In the genomic region with DNA sequence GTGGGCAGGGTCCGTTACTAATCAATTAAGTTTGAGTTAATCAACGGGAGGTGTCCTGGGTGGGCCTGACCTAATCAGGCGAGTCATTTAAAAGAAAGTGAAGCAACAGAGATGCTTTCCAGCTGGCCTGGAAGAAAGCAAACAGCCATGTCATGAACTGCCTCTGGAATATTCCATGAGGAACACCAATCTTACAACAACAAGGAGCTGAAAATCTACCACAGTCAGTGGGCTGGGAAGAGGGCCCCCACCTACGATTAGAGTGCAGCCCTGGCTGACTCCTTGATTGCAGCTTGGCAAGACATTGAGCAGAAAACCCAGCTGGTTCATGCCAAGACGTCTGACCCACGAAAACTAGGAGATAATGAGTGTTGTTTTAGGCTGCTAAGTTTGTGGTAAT, we compare ENCODE assay signal across 26 cellular contexts. TPM values are rescaled to one million over a fixed set of nuclear protein-coding genes. Genes with fewer than 3 reads are reported as not detected.
A peak's percentile ranks its signal among the peaks of the same experiment; 100 is the strongest.
DNase-seq lines count a peak whose midpoint lies in the region; ATAC-seq, FAIRE-seq and TF ChIP-seq lines count a peak whose summit lies in the region.
"Had no signal": no experiment of that assay in that cellular context is flagged by ENCODE, and none has a peak within 500 bp of the region (broad histone marks: within the 10 kb centered on the region; RNA-seq: fewer than 3 reads in every experiment).

No MANE protein-coding gene starts in this region.

- H3K4me1 ChIP-seq in adrenal gland (replicated peaks in 1 of 2) (no peaks in the 10 kb centered on the region), H1 (replicated peaks in 1 of 4; ENCODE audit: control insufficient read depth in 3 of 4, insufficient read depth in 4 of 4, low read length in 3 of 4) (no peaks in the 10 kb centered on the region), right atrium auricular region (no peaks in the 10 kb centered on the region), foreskin keratinocyte (peaks cover 3% of the 10 kb centered on the region)
- H3K4me1 ChIP-seq: esophagus muscularis mucosa, upper lobe of right lung had no signal

- intact Hi-C loops in adrenal gland (cut with DNase I) (no loop called here), sciatic nerve (cut with DNase I) (no loop called here)

- H3K9me3 ChIP-seq in adrenal gland (replicated peaks in 1 of 3): no peaks in the 10 kb centered on the region
- H3K9me3 ChIP-seq in H1 (ENCODE audit: insufficient read depth in 2 of 2, low read depth in 1 of 2, low read length in 1 of 2): peaks cover 14 to 23% of the 10 kb centered on the region in 2 experiments; a peak in 3 of 4 replicates
- H3K9me3 ChIP-seq in right atrium auricular region: peaks cover 0 to 10% of the 10 kb centered on the region in 2 donors
- H3K9me3 ChIP-seq: esophagus muscularis mucosa, upper lobe of right lung had no signal

- no peak overlapping the region for H3K27ac Mint-ChIP-seq in endothelial cell (ENCODE audit: unreplicated experiment)
- H3K27ac Mint-ChIP-seq: activated naive CD4-positive, alpha-beta T cell treated with anti-CD3 and anti-CD28 coated beads for 36 hours; nephron progenitor cell; T-helper 1 cell treated with Interleukin-12 subunit alpha and Interleukin-12 subunit beta and Interleukin-4 antibody, amounts not matched to agents 30 μg/mL and 1 μg/mL, for 36 hours had no signal

- no peaks in the 10 kb centered on the region for H3K79me2 ChIP-seq in H1 (ENCODE audit: control insufficient read depth in 1 of 2, insufficient read depth in 2 of 2, low read length in 2 of 2)

- H3K9ac ChIP-seq in H1 (replicated peaks in 1 of 4; ENCODE audit: extremely low read depth in 1 of 4, low read depth in 3 of 4, low read length in 3 of 4): no peak overlapping the region
- H3K9ac ChIP-seq: SK-N-SH had no signal

- H4K8ac ChIP-seq in H1 (ENCODE audit: extremely low read depth, insufficient read depth, low read length): no peak overlapping the region

- H2BK15ac ChIP-seq in H1 (ENCODE audit: low read length): no peak overlapping the region

- no peak overlapping the region for H3K4me3 ChIP-seq in adrenal gland
- no peak overlapping the region for H3K4me3 ChIP-seq in H1 (ENCODE audit: extremely low read depth in 1 of 4, insufficient read depth in 2 of 4, low read depth in 3 of 4, low read length in 4 of 4)
- H3K4me3 ChIP-seq in right atrium auricular region: no peak overlapping the region
- H3K4me3 ChIP-seq: cardiac muscle cell, esophagus muscularis mucosa, upper lobe of right lung had no signal

- no peak overlapping the region for H3K23ac ChIP-seq in H1 (ENCODE audit: insufficient read length)

- H3K79me1 ChIP-seq in H1 (ENCODE audit: low read depth, low read length): no peaks in the 10 kb centered on the region

- H3K27me3 Mint-ChIP-seq in endothelial cell (ENCODE audit: unreplicated experiment): peaks cover 2% of the 10 kb centered on the region

- H3K4me3 Mint-ChIP-seq in endothelial cell (ENCODE audit: unreplicated experiment): no peak overlapping the region
- H3K4me3 Mint-ChIP-seq: activated naive CD4-positive, alpha-beta T cell treated with anti-CD3 and anti-CD28 coated beads for 36 hours; nephron progenitor cell; T-helper 1 cell treated with Interleukin-12 subunit alpha and Interleukin-12 subunit beta and Interleukin-4 antibody, amounts not matched to agents 30 μg/mL and 1 μg/mL, for 36 hours had no signal

- DNase-seq in adrenal gland (peak in 5 of 7 donors; percentile 37 to 73 (median 49)), H1 (ENCODE audit: low read depth in 1 of 2, low spot score in 2 of 2) (no peak), right atrium auricular region (ENCODE audit: low spot score) (peak; percentile 93), sciatic nerve (ENCODE audit: low spot score) (no peak), NCI-H187 treated with DMSO at 0.1 percent for 48 hours (lab: John Stamatoyannopoulos, UW) (no peak), foreskin keratinocyte (no peak), endothelial cell (ENCODE audit: low spot score) (no peak), COR-L47 (lab: John Stamatoyannopoulos, UW) (no peak)
- DNase-seq: activated CD4-positive, alpha-beta T cell treated with anti-CD3 and anti-CD28 coated beads, Interleukin-2, amount 50 U/mL, for 4 hours; activated naive CD4-positive, alpha-beta T cell treated with anti-CD3 and anti-CD28 coated beads for 36 hours; amniotic stem cell; DMS53; islet precursor cell; NCI-H1417 treated with DMSO at 0.1 percent for 48 hours; NCI-H446; NCI-H82; nephron progenitor cell; RPMI8226; SK-N-SH; upper lobe of right lung had no signal

- H4K91ac ChIP-seq in H1 (replicated peaks; ENCODE audit: insufficient read length, low read length): no peak overlapping the region

- H3K36me3 Mint-ChIP-seq in endothelial cell (ENCODE audit: low read depth, unreplicated experiment): peaks cover 12% of the 10 kb centered on the region

- peak overlapping the region in 1 of 5 donors; percentile 35 for H3K27ac ChIP-seq in adrenal gland
- H3K27ac ChIP-seq in H1 (ENCODE audit: low read depth, low read length): no peak overlapping the region
- peak overlapping the region; percentile 4 to 32 for H3K27ac ChIP-seq in right atrium auricular region
- H3K27ac ChIP-seq in foreskin keratinocyte: no peak overlapping the region
- H3K27ac ChIP-seq: cardiac muscle cell, esophagus muscularis mucosa, upper lobe of right lung had no signal

- CTCF ChIA-PET in H1 (lab: Charles Lee; ENCODE audit: partially characterized antibody): interaction anchor here (0.6 to 1.6 kb wide), 2 partner anchors 9 to 11 kb away, joined by 3 read pairs; no protein-coding TSS in a partner anchor

- H2BK20ac ChIP-seq in H1 (ENCODE audit: low read length): no peak overlapping the region

- no peaks in the 10 kb centered on the region for H3K27me3 ChIP-seq in adrenal gland
- no peaks in the 10 kb centered on the region for H3K27me3 ChIP-seq in H1 (replicated peaks in 1 of 4; ENCODE audit: control insufficient read depth in 3 of 4, extremely low read depth in 1 of 4, insufficient read depth in 3 of 4, low read length in 3 of 4)
- H3K27me3 ChIP-seq in right atrium auricular region: no peaks in the 10 kb centered on the region
- H3K27me3 ChIP-seq in foreskin keratinocyte: no peaks in the 10 kb centered on the region
- H3K27me3 ChIP-seq: cardiac muscle cell, esophagus muscularis mucosa, upper lobe of right lung had no signal

- no peak overlapping the region for H2BK12ac ChIP-seq in H1 (ENCODE audit: low read depth, low read length)

- H3K4me2 ChIP-seq in H1 (ENCODE audit: insufficient read depth in 1 of 2, low read depth in 2 of 2, low read length in 2 of 2): no peak overlapping the region
- H3K4me2 ChIP-seq: SK-N-SH had no signal

- H4K20me1 ChIP-seq in H1 (replicated peaks in 1 of 2; ENCODE audit: control insufficient read depth in 1 of 2, insufficient read depth in 2 of 2, low read length in 2 of 2): no peaks in the 10 kb centered on the region

- no peak overlapping the region for H4K5ac ChIP-seq in H1 (ENCODE audit: insufficient read length, low read depth, low read length)

- H3K56ac ChIP-seq in H1 (replicated peaks; ENCODE audit: insufficient read length, low read depth, low read length): no peak overlapping the region

- no peaks in the 10 kb centered on the region for H3K36me3 ChIP-seq in adrenal gland (replicated peaks in 1 of 2)
- H3K36me3 ChIP-seq in H1 (ENCODE audit: control insufficient read depth in 2 of 4, insufficient read depth in 4 of 4, low read length in 3 of 4): no peaks in the 10 kb centered on the region
- no peaks in the 10 kb centered on the region for H3K36me3 ChIP-seq in right atrium auricular region
- H3K36me3 ChIP-seq: cardiac muscle cell, esophagus muscularis mucosa, upper lobe of right lung had no signal

- no peak overlapping the region for H2BK120ac ChIP-seq in H1 (replicated peaks; ENCODE audit: low read depth, low read length)

- POLR2A ChIA-PET in H1 (lab: Charles Lee; ENCODE audit: partially characterized antibody): no interaction called here

- H3K18ac ChIP-seq in H1 (ENCODE audit: extremely low read depth, low read length): no peak overlapping the region

- no peak for TF ChIP-seq RAD21 in H1 (IDR thresholded peaks at IDR 0.05 in 1 of 2, conservative IDR thresholded peaks at IDR 0.05 in 1 of 2; ENCODE audit: low read depth in 2 of 2, low read length in 2 of 2)

- H2AK5ac ChIP-seq in H1 (ENCODE audit: low read depth, low read length): no peak overlapping the region

- H3K4ac ChIP-seq in H1 (replicated peaks; ENCODE audit: insufficient read length, low read depth, low read length): no peak overlapping the region

- ATAC-seq in sciatic nerve (peak; percentile 92), foreskin keratinocyte (no peak)
- ATAC-seq: upper lobe of right lung had no signal

- H3K14ac ChIP-seq in H1 (ENCODE audit: insufficient read length): no peak overlapping the region

- no peak overlapping the region for H2AFZ ChIP-seq in H1 (ENCODE audit: low read length)

- no peak for TF ChIP-seq EP300 in H1 (IDR thresholded peaks at IDR 0.05; ENCODE audit: borderline replicate concordance in 1 of 2, low read depth in 2 of 2, low read length in 2 of 2)

- no peaks in the 10 kb centered on the region; the same call in 1 of the 2 replicates for H3K23me2 ChIP-seq in H1 (ENCODE audit: low read depth, low read length)

- H2BK5ac ChIP-seq in H1 (ENCODE audit: low read depth, low read length): no peak overlapping the region

- WGBS in adrenal gland, 4 donors: 46 to 65% (median 56%) methylated on average over 6 of the region's 6 CpGs
- WGBS in H1 (ENCODE audit: extremely low coverage in 1 of 2, insufficient coverage in 1 of 2, insufficient read length in 1 of 2, insufficient replicate concordance in 2 of 2, low coverage in 1 of 2, low lambda C conversion rate in 2 of 2, missing lambda C conversion rate in 1 of 2), 2 experiments: 88% methylated on average over 6 of the region's 6 CpGs; no CpG with 5 or more reads in 1 of the 2 experiments

- no peak for TF ChIP-seq POLR2A in adrenal gland (IDR thresholded peaks at IDR 0.05)
- no peak for TF ChIP-seq POLR2A in H1 (IDR thresholded peaks at IDR 0.05; ENCODE audit: control extremely low read depth in 1 of 2, low read depth in 2 of 2, low read length in 2 of 2)

- no peak for FAIRE-seq in H1 (lab: Jason Lieb, UNC)
- FAIRE-seq: GM19239, H54, TTC549 had no signal

- TF ChIP-seq CTCF in adrenal gland (IDR thresholded peaks at IDR 0.05): no peak
- no peak for TF ChIP-seq CTCF in H1 (IDR thresholded peaks at IDR 0.05; ENCODE audit: control extremely low read depth in 1 of 3, insufficient read depth in 1 of 3, low read depth in 1 of 3, low read length in 3 of 3)
- TF ChIP-seq CTCF in right atrium auricular region (IDR thresholded peaks at IDR 0.05): no peak
- TF ChIP-seq CTCF in foreskin keratinocyte (conservative IDR thresholded peaks at IDR 0.05): no peak
- TF ChIP-seq CTCF in endothelial cell (IDR thresholded peaks at IDR 0.05; ENCODE audit: unreplicated experiment): no peak

- H3K9me3 Mint-ChIP-seq in endothelial cell (ENCODE audit: unreplicated experiment): peaks cover 4% of the 10 kb centered on the region

- H3K4me1 Mint-ChIP-seq in endothelial cell (ENCODE audit: unreplicated experiment): no peaks in the 10 kb centered on the region
- H3K4me1 Mint-ChIP-seq: nephron progenitor cell had no signal

RNA-seq across cellular contexts. Expression of gene SSPN, which starts 56.2 kb away (rescaled TPM):
- 10 to 100 TPM in 7 of 8 donors, 1 to 10 TPM in 1; 8.2 to 47.8 (median 26.5) TPM for total RNA-seq in adrenal gland
- 1 to 10 TPM; 3.3 to 7.8 (median 3.7) TPM for polyA plus RNA-seq in adrenal gland
- total RNA-seq in H1 (2021; fragmentation: NEBNext Ultra II Directional; extraction: Animal tissue kit (Norgen Biotek cat#: 25700)): 0.86 and 0.98 TPM in 2 replicates
- polyA plus RNA-seq in H1 (2011; rRNA removed): 1.8 and 2.9 TPM in 2 replicates
- polyA plus RNA-seq in H1 (2011; cell fraction: cytosol; rRNA removed): 0.50 TPM
- polyA plus RNA-seq in H1 (2011; cell fraction: nucleus; rRNA removed): 1.9 TPM
- 0.65 to 1.0 TPM (median 0.81 TPM) in 4 replicates for polyA plus RNA-seq in H1 (2012, experiment 1 of 2)
- 0.04 TPM for polyA plus RNA-seq in H1 (2012, experiment 2 of 2)
- 1.3 TPM for polyA plus RNA-seq in H1 (2013, experiment 1 of 2)
- polyA plus RNA-seq in H1 (2013, experiment 2 of 2): 0.66 TPM
- 0.47 and 2.3 TPM in 2 replicates for polyA minus RNA-seq in H1 (2011; rRNA and poly(A)+ RNA removed)
- polyA minus RNA-seq in H1 (2011; cell fraction: cytosol; rRNA and poly(A)+ RNA removed): 3.0 TPM
- 0.80 TPM for polyA minus RNA-seq in H1 (2011; cell fraction: nucleus; rRNA and poly(A)+ RNA removed)
- total RNA-seq in right atrium auricular region: 10 to 100 TPM; 52.4 to 61.1 TPM
- total RNA-seq in sciatic nerve: 119 TPM
- total RNA-seq in foreskin keratinocyte: 0.49 and 0.51 TPM in 2 replicates
- 0.21 and 0.24 TPM in 2 replicates for polyA plus RNA-seq in foreskin keratinocyte
- 2.7 TPM for total RNA-seq in endothelial cell (ENCODE audit: unreplicated experiment)
- total RNA-seq: activated naive CD4-positive, alpha-beta T cell treated with anti-CD3 and anti-CD28 coated beads for 36 hours had no signal

Comparison
In these comparisons a context has a peak if more than half of its experiments do, and no peak if none do; other contexts are left out.
1. DNase-seq: peak in adrenal gland (5 of 7) and right atrium auricular region (single experiment); none in H1 (0 of 2), sciatic nerve (single experiment), NCI-H187 treated with DMSO at 0.1 percent for 48 hours (single experiment), foreskin keratinocyte (0 of 2), endothelial cell (single experiment) and COR-L47 (single experiment).
2. H3K27ac ChIP-seq: peak in right atrium auricular region (2 of 2); none in H1 (single experiment) and foreskin keratinocyte (single experiment).